In the genomic region with DNA sequence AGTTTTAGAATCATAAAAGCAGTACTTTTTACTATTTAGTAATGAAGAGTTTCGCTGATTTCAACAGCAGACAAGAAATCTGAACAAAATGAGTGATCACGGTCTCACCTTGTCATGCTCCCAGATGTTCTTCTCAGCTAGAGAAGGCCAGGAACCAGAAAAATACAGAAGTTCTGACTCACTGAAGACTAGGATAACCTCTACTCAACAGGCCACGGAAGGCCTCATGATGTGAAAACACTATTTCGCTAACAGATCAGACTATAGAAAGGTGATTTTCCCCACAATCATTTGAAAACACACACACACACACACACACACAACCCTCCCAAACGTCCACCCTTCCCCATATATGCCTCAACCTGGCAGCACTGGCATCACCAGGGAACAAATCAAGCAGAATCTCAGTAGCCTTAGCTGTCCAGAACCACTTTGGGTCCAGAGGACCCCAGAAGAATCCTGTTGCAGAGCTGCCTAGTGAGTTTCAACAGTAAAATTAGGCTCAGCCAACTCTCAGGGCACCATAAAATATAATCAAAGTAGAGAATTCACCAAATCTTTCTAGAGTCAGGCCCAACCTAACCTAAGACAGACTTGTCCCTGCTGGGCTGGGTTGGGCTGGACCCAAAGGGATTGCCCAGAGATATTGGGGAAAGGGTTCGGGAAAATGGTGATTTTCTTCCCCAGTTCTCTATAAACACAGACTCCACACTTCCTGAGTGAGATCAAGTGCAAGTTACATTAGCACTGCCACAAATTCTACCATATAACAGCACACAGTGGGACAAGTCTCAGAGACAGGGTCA, we compare ENCODE assay signal across 7 cellular contexts. TPM values are rescaled to one million over a fixed set of nuclear protein-coding genes. Genes with fewer than 3 reads are reported as not detected.
DNase-seq lines count a peak whose midpoint lies in the region; ATAC-seq and TF ChIP-seq lines count a peak whose summit lies in the region.

No MANE protein-coding gene starts in this region.

- no peaks in the 10 kb centered on the region for H3K9me3 Mint-ChIP-seq in T-cell

- CTCF ChIA-PET in T-cell (lab: Charles Lee) = interaction anchor here in 1 of 2 donors (1.0 kb wide), 1 partner anchor 11 kb away, joined by 3 read pairs; no protein-coding TSS in a partner anchor

- peak overlapping the region in 1 of 2 donors; percentile 36 for H3K27ac Mint-ChIP-seq in T-cell

- DNase-seq in T-cell (no peak), kidney epithelial cell (ENCODE audit: low read depth) (peak; percentile 23), NCI-H1092 (lab: John Stamatoyannopoulos, UW) (no peak), NCI-H1694 (lab: John Stamatoyannopoulos, UW) (no peak), SW 1271 (lab: John Stamatoyannopoulos, UW) (no peak)

- ATAC-seq in GM18907 (IDR thresholded peaks at IDR 0.05; ENCODE audit: unreplicated experiment) (peak; percentile 75), HG02678 (IDR thresholded peaks at IDR 0.05; ENCODE audit: unreplicated experiment) (peak; percentile 77), T-cell (replicated peaks in 1 of 4) (no peak)

- H3K4me1 Mint-ChIP-seq in T-cell = peaks cover 26 to 58% (median 51%) of the 10 kb centered on the region in 3 donors

- no peaks in the 10 kb centered on the region for H3K27me3 Mint-ChIP-seq in T-cell

- H3K36me3 Mint-ChIP-seq in T-cell = peaks cover 13% of the 10 kb centered on the region

- H3K27me3 ChIP-seq in kidney epithelial cell (ENCODE audit: control insufficient read depth, insufficient read depth, low read length) = no peaks in the 10 kb centered on the region

- no peak for TF ChIP-seq CTCF in kidney epithelial cell (IDR thresholded peaks at IDR 0.05; ENCODE audit: insufficient read depth, low read length, poor library complexity, severe bottlenecking)

- POLR2A ChIA-PET in T-cell (lab: Charles Lee) = no interaction called here

- no peaks in the 10 kb centered on the region for H3K36me3 ChIP-seq in kidney epithelial cell (ENCODE audit: control insufficient read depth, insufficient read depth, low read length)

- no peak overlapping the region for H3K4me3 ChIP-seq in kidney epithelial cell (ENCODE audit: low read depth, low read length)

- peak overlapping the region; percentile 1 to 63 (median 45) for H3K4me3 Mint-ChIP-seq in T-cell

RNA-seq across cellular contexts. Expression of gene EXOC2, which starts 7.9 kb away (rescaled TPM):
- total RNA-seq in T-cell = 10 to 100 TPM; 30.7 to 40.6 (median 39.3) TPM
- 32.5 and 35.3 TPM in 2 replicates for total RNA-seq in kidney epithelial cell

RNA-seq across cellular contexts. Expression of gene HUS1B, which starts 28.1 kb away (rescaled TPM):
- total RNA-seq in T-cell (1 to 10 TPM; 1.7 to 3.8 (median 2.5) TPM), kidney epithelial cell (not detected in 2 replicates)

Comparison
In these comparisons a context has a peak if more than half of its experiments do, and no peak if none do; other contexts are left out.
1. ATAC-seq: peak in GM18907 (single experiment) and HG02678 (single experiment); none in T-cell (0 of 4).